ENCODE assay signal across 8 cellular contexts in the genomic region with DNA sequence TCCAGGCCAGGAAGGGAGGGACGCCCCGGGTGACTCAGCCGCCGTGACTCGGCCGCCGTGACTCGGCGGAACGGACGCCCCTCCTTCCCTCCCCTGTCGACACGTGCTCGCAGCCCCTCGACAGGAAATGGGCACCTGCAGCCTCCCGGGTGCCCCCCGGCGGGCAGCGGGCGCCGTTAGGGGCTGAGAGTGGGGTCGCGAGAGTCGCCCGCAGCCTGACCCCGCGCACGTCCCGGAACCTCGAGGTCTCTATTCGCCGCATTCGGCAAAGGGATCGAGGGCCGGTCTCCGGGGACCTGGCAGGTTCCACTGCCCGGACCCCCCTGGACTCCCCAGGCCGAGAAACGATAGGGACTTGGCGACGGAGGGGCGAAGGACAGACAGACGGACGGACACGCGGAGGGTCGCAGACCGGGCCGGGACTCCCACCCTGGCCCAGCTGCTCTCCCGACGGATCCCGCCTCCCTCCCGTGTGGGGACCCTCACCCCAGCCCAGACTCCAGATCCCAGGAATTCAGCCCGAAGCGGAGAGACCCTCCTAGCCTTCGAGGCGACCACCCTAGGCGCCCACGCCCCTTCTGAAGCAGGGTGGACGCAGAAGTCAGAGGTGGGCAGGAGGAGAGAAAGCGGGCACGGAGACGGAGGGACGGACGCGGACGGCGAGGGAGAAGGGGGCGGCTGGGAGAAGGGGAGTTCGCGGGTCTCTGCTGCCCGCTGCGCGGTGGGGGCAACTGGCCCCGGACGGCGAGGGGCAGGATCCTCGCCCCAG. TPM values are rescaled to one million over a fixed set of nuclear protein-coding genes. Genes with fewer than 3 reads are reported as not detected.
DNase-seq lines count a peak whose midpoint lies in the region; ATAC-seq, FAIRE-seq and TF ChIP-seq lines count a peak whose summit lies in the region.

No MANE protein-coding gene starts in this region.

- peak overlapping the region; percentile 78 for H2BK120ac ChIP-seq in H1 (replicated peaks; ENCODE audit: low read depth, low read length)

- peaks cover 0 to 1% of the 10 kb centered on the region in 2 donors for H3K27me3 Mint-ChIP-seq in CD4-positive, alpha-beta memory T cell

- no peaks in the 10 kb centered on the region for H3K36me3 ChIP-seq in CD4-positive, alpha-beta memory T cell (ENCODE audit: insufficient read depth, low read length)
- no peaks in the 10 kb centered on the region for H3K36me3 ChIP-seq in Karpas-422 (ENCODE audit: insufficient read depth, low read length)
- no peaks in the 10 kb centered on the region for H3K36me3 ChIP-seq in H1 (ENCODE audit: control insufficient read depth in 2 of 4, insufficient read depth in 4 of 4, low read length in 3 of 4)
- no peaks in the 10 kb centered on the region for H3K36me3 ChIP-seq in mucosa of stomach (ENCODE audit: control insufficient read depth, insufficient read depth, low read length)

- peak in 3 of 5 donors; percentile 27 to 70 (median 33) for DNase-seq in CD4-positive, alpha-beta memory T cell
- DNase-seq in Karpas-422 (peak; percentile 25), H1 (ENCODE audit: low read depth in 1 of 2, low spot score in 2 of 2) (peak in 1 of 2 experiments; percentile 77)
- DNase-seq in activated CD4-positive, alpha-beta T cell treated with anti-CD3 and anti-CD28 coated beads, Interleukin-2, amount 50 U/mL, for 4 hours: peak; percentile 60 to 73
- DNase-seq in stimulated activated naive CD8-positive, alpha-beta T cell treated with anti-CD3 and anti-CD28 coated beads, Interleukin-15, Interleukin-2, amounts not matched to agents 100 U/mL and 50 U/mL, for 24 hours: peak; percentile 85

- peak overlapping the region; percentile 46 for H3K27ac ChIP-seq in CD4-positive, alpha-beta memory T cell (ENCODE audit: low read depth, low read length)
- H3K27ac ChIP-seq in Karpas-422 (ENCODE audit: low read length) (no peak overlapping the region), H1 (ENCODE audit: low read depth, low read length) (no peak overlapping the region)

- no peak overlapping the region for H2AK5ac ChIP-seq in H1 (ENCODE audit: low read depth, low read length)

- peak overlapping the region in 4 of 7 donors; percentile 42 to 75 (median 68) for H3K27ac Mint-ChIP-seq in CD4-positive, alpha-beta memory T cell

- TF ChIP-seq RAD21 in H1 (IDR thresholded peaks at IDR 0.05 in 1 of 2, conservative IDR thresholded peaks at IDR 0.05 in 1 of 2; ENCODE audit: low read depth in 2 of 2, low read length in 2 of 2): no peak

- no peaks in the 10 kb centered on the region for H3K9me3 Mint-ChIP-seq in CD4-positive, alpha-beta memory T cell

- peak overlapping the region; percentile 17 to 51 for H3K4me3 ChIP-seq in CD4-positive, alpha-beta memory T cell (ENCODE audit: low read length in 2 of 2)
- peak overlapping the region; percentile 55; the same call in 1 of the 2 replicates for H3K4me3 ChIP-seq in Karpas-422 (ENCODE audit: low read length)
- peak overlapping the region; percentile 39 to 71 (median 52) for H3K4me3 ChIP-seq in H1 (ENCODE audit: extremely low read depth in 1 of 4, insufficient read depth in 2 of 4, low read depth in 3 of 4, low read length in 4 of 4)
- peak overlapping the region; percentile 31 for H3K4me3 ChIP-seq in mucosa of stomach (ENCODE audit: low read length)

- no peak for TF ChIP-seq CTCF in H1 (IDR thresholded peaks at IDR 0.05; ENCODE audit: control extremely low read depth in 1 of 3, insufficient read depth in 1 of 3, low read depth in 1 of 3, low read length in 3 of 3)

- no peak overlapping the region for H3K9ac ChIP-seq in Karpas-422 (ENCODE audit: low read length)
- peak overlapping the region in 3 of 4 experiments; percentile 20 to 38 (median 27); a peak in 4 of 7 replicates for H3K9ac ChIP-seq in H1 (replicated peaks in 1 of 4; ENCODE audit: extremely low read depth in 1 of 4, low read depth in 3 of 4, low read length in 3 of 4)
- H3K9ac ChIP-seq in mucosa of stomach (ENCODE audit: low read length): peak overlapping the region; percentile 62

- CTCF ChIA-PET in CD4-positive, alpha-beta memory T cell (lab: Charles Lee; ENCODE audit: partially characterized antibody): interaction anchor here (11.2 kb wide), 1 partner anchor 12 kb away, joined by 162 read pairs; a partner anchor contains a TSS
- CTCF ChIA-PET in H1 (lab: Charles Lee; ENCODE audit: partially characterized antibody): interaction anchor here (0.8 to 9.7 kb wide), 5 partner anchors 12 to 306 kb away, joined by 3 to 150 read pairs (median 3); a partner anchor contains a TSS

- no peak for TF ChIP-seq EP300 in H1 (IDR thresholded peaks at IDR 0.05; ENCODE audit: borderline replicate concordance in 1 of 2, low read depth in 2 of 2, low read length in 2 of 2)

- H3K27me3 ChIP-seq in CD4-positive, alpha-beta memory T cell (ENCODE audit: insufficient read depth, low read length): peaks cover 4% of the 10 kb centered on the region
- H3K27me3 ChIP-seq in Karpas-422 (ENCODE audit: low read length) (no peaks in the 10 kb centered on the region), H1 (replicated peaks in 1 of 4; ENCODE audit: control insufficient read depth in 3 of 4, extremely low read depth in 1 of 4, insufficient read depth in 3 of 4, low read length in 3 of 4) (peaks cover 15 to 41% (median 36%) of the 10 kb centered on the region in 4 experiments), mucosa of stomach (ENCODE audit: control insufficient read depth, insufficient read depth, low read length) (peaks cover 6% of the 10 kb centered on the region)

- H3K14ac ChIP-seq in H1 (ENCODE audit: insufficient read length): no peak overlapping the region

- no peaks in the 10 kb centered on the region; the same call in 1 of the 2 replicates for H3K79me1 ChIP-seq in H1 (ENCODE audit: low read depth, low read length)

- 0 out of 3 replicates have a peak, but pooled peaks of 1 of the 2 experiments have one; percentile 2 for TF ChIP-seq POLR2A in H1 (IDR thresholded peaks at IDR 0.05; ENCODE audit: control extremely low read depth in 1 of 2, low read depth in 2 of 2, low read length in 2 of 2)

- H3K4ac ChIP-seq in H1 (replicated peaks; ENCODE audit: insufficient read length, low read depth, low read length): no peak overlapping the region

- peak overlapping the region in 7 of 8 donors; percentile 5 to 75 (median 53) for H3K4me3 Mint-ChIP-seq in CD4-positive, alpha-beta memory T cell

- no peak overlapping the region for H4K5ac ChIP-seq in H1 (ENCODE audit: insufficient read length, low read depth, low read length)

- ATAC-seq in stimulated activated naive CD8-positive, alpha-beta T cell treated with anti-CD3 and anti-CD28 coated beads, Interleukin-15, Interleukin-2, amounts not matched to agents 100 U/mL and 50 U/mL, for 24 hours: peak; percentile 59
- ATAC-seq in GM18520 (IDR thresholded peaks at IDR 0.05; ENCODE audit: unreplicated experiment): no peak
- ATAC-seq in HG03520 (IDR thresholded peaks at IDR 0.05; ENCODE audit: unreplicated experiment): no peak

- FAIRE-seq in H1 (lab: Jason Lieb, UNC): no peak

- peak overlapping the region; percentile 4 for H4K91ac ChIP-seq in H1 (replicated peaks; ENCODE audit: insufficient read length, low read length)

- no peak overlapping the region for H3K56ac ChIP-seq in H1 (replicated peaks; ENCODE audit: insufficient read length, low read depth, low read length)

- H3K9me3 ChIP-seq in CD4-positive, alpha-beta memory T cell (ENCODE audit: control insufficient read depth in 1 of 2, low read length in 2 of 2): no peaks in the 10 kb centered on the region
- no peaks in the 10 kb centered on the region for H3K9me3 ChIP-seq in Karpas-422 (ENCODE audit: low read length)
- no peaks in the 10 kb centered on the region for H3K9me3 ChIP-seq in H1 (ENCODE audit: insufficient read depth in 2 of 2, low read depth in 1 of 2, low read length in 1 of 2)
- H3K9me3 ChIP-seq in mucosa of stomach (ENCODE audit: control insufficient read depth, low read length): no peaks in the 10 kb centered on the region

- H4K8ac ChIP-seq in H1 (ENCODE audit: extremely low read depth, insufficient read depth, low read length): peak overlapping the region; percentile 91

- H2BK12ac ChIP-seq in H1 (ENCODE audit: low read depth, low read length): peak overlapping the region; percentile 40

- no peak overlapping the region for H2BK15ac ChIP-seq in H1 (ENCODE audit: low read length)

- peak overlapping the region; percentile 87 for H3K18ac ChIP-seq in H1 (ENCODE audit: extremely low read depth, low read length)

- POLR2A ChIA-PET in CD4-positive, alpha-beta memory T cell (lab: Charles Lee; ENCODE audit: partially characterized antibody): interaction anchor here (0.6 to 3.4 kb wide), 13 partner anchors 10 to 1121 kb away, joined by 3 to 97 read pairs (median 7); a partner anchor contains a TSS
- POLR2A ChIA-PET in H1 (lab: Charles Lee; ENCODE audit: partially characterized antibody): interaction anchor here (1.1 to 3.7 kb wide), 6 partner anchors 9 to 188 kb away, joined by 3 to 18 read pairs (median 4); a partner anchor contains a TSS

- H3K4me1 Mint-ChIP-seq in CD4-positive, alpha-beta memory T cell: peaks cover 5 to 31% (median 7%) of the 10 kb centered on the region in 4 donors

- 3% methylated on average over 50 of the region's 78 CpGs; no CpG with 5 or more reads in 1 of the 2 experiments for WGBS in H1 (ENCODE audit: extremely low coverage in 1 of 2, insufficient coverage in 1 of 2, insufficient read length in 1 of 2, insufficient replicate concordance in 2 of 2, low coverage in 1 of 2, low lambda C conversion rate in 2 of 2, missing lambda C conversion rate in 1 of 2), 2 experiments

- intact Hi-C loops in CD4-positive, alpha-beta memory T cell (cut with micrococcal nuclease): loop anchor here (1.0 kb wide), 3 partner anchors 9 to 62 kb away; a partner anchor contains a TSS

- no peak overlapping the region for H3K23ac ChIP-seq in H1 (ENCODE audit: insufficient read length)

- no peaks in the 10 kb centered on the region for H3K9me2 ChIP-seq in Karpas-422 (replicated peaks; ENCODE audit: insufficient read depth, low read length)

- H2BK5ac ChIP-seq in H1 (ENCODE audit: low read depth, low read length): peak overlapping the region; percentile 16; the same call in 1 of the 2 replicates

- no peaks in the 10 kb centered on the region for H3K36me3 Mint-ChIP-seq in CD4-positive, alpha-beta memory T cell

- peaks cover 9% of the 10 kb centered on the region; the same call in 1 of the 2 replicates for H3K23me2 ChIP-seq in H1 (ENCODE audit: low read depth, low read length)

- H3K79me2 ChIP-seq in Karpas-422 (ENCODE audit: low read length): no peaks in the 10 kb centered on the region
- no peaks in the 10 kb centered on the region for H3K79me2 ChIP-seq in H1 (ENCODE audit: control insufficient read depth in 1 of 2, insufficient read depth in 2 of 2, low read length in 2 of 2)

- H2AFZ ChIP-seq in Karpas-422 (ENCODE audit: low read length) (no peak overlapping the region), H1 (ENCODE audit: low read length) (no peak overlapping the region)

- H3K4me2 ChIP-seq in Karpas-422 (ENCODE audit: low read depth, low read length, poor library complexity, severe bottlenecking) (peak overlapping the region; percentile 69), H1 (ENCODE audit: insufficient read depth in 1 of 2, low read depth in 2 of 2, low read length in 2 of 2) (peak overlapping the region; percentile 78 to 89)

- H2BK20ac ChIP-seq in H1 (ENCODE audit: low read length): no peak overlapping the region

- no peaks in the 10 kb centered on the region for H4K20me1 ChIP-seq in Karpas-422 (ENCODE audit: insufficient read depth, low read depth, low read length)
- H4K20me1 ChIP-seq in H1 (replicated peaks in 1 of 2; ENCODE audit: control insufficient read depth in 1 of 2, insufficient read depth in 2 of 2, low read length in 2 of 2): peaks cover 0 to 4% of the 10 kb centered on the region in 2 experiments

- peaks cover 22% of the 10 kb centered on the region for H3K4me1 ChIP-seq in CD4-positive, alpha-beta memory T cell (ENCODE audit: insufficient read depth, low read length)
- H3K4me1 ChIP-seq in Karpas-422 (ENCODE audit: low read length) (peaks cover 11% of the 10 kb centered on the region), H1 (replicated peaks in 1 of 4; ENCODE audit: control insufficient read depth in 3 of 4, insufficient read depth in 4 of 4, low read length in 3 of 4) (peaks cover 3 to 11% (median 8%) of the 10 kb centered on the region in 4 experiments; a peak in 6 of 7 replicates), mucosa of stomach (ENCODE audit: control insufficient read depth, insufficient read depth, low read length) (peaks cover 21% of the 10 kb centered on the region)

RNA-seq across cellular contexts. Expression of a gene that starts 0.6 kb away (rescaled TPM):
- total RNA-seq in CD4-positive, alpha-beta memory T cell: under 1 TPM; 0.39 to 0.79 TPM
- polyA plus RNA-seq in CD4-positive, alpha-beta memory T cell: under 1 TPM in 1 of 2 donors, not detected in 1; 0.81 TPM
- total RNA-seq in Karpas-422 (2014; rRNA removed; shearing (Covaris generic); ENCODE audit: low replicate concordance): not detected in 2 replicates
- total RNA-seq in H1 (2021; fragmentation: NEBNext Ultra II Directional; extraction: Animal tissue kit (Norgen Biotek cat#: 25700)): 6.3 and 7.5 TPM in 2 replicates
- polyA plus RNA-seq in H1 (2011; rRNA removed): 7.2 and 11.6 TPM in 2 replicates
- 2.7 TPM for polyA plus RNA-seq in H1 (2011; cell fraction: cytosol; rRNA removed)
- 5.9 TPM for polyA plus RNA-seq in H1 (2011; cell fraction: nucleus; rRNA removed)
- polyA plus RNA-seq in H1 (2012, experiment 1 of 2): 11.9 to 15.6 TPM (median 13.5 TPM) in 4 replicates
- 15.1 TPM for polyA plus RNA-seq in H1 (2012, experiment 2 of 2)
- 9.5 TPM for polyA plus RNA-seq in H1 (2013, experiment 1 of 2)
- polyA plus RNA-seq in H1 (2013, experiment 2 of 2): 9.6 TPM
- polyA minus RNA-seq in H1 (2011; rRNA and poly(A)+ RNA removed): 2.1 and 3.9 TPM in 2 replicates
- polyA minus RNA-seq in H1 (2011; cell fraction: cytosol; rRNA and poly(A)+ RNA removed): 5.4 TPM
- 7.3 TPM for polyA minus RNA-seq in H1 (2011; cell fraction: nucleus; rRNA and poly(A)+ RNA removed)

RNA-seq across cellular contexts. Expression of a gene that starts 9.1 kb away (rescaled TPM):
- total RNA-seq in CD4-positive, alpha-beta memory T cell: 10 to 100 TPM; 22.9 to 24.9 TPM
- polyA plus RNA-seq in CD4-positive, alpha-beta memory T cell: 10 to 100 TPM; 60.0 to 68.3 TPM
- total RNA-seq in Karpas-422 (2014; rRNA removed; shearing (Covaris generic); ENCODE audit: low replicate concordance): 21.3 and 56.7 TPM in 2 replicates
- 30.8 and 33.3 TPM in 2 replicates for total RNA-seq in H1 (2021; fragmentation: NEBNext Ultra II Directional; extraction: Animal tissue kit (Norgen Biotek cat#: 25700))
- 19.8 and 40.6 TPM in 2 replicates for polyA plus RNA-seq in H1 (2011; rRNA removed)
- polyA plus RNA-seq in H1 (2011; cell fraction: cytosol; rRNA removed): 33.5 TPM
- 25.8 TPM for polyA plus RNA-seq in H1 (2011; cell fraction: nucleus; rRNA removed)
- polyA plus RNA-seq in H1 (2012, experiment 1 of 2): 14.8 to 26.4 TPM (median 24.8 TPM) in 4 replicates
- 19.6 TPM for polyA plus RNA-seq in H1 (2012, experiment 2 of 2)
- 16.6 TPM for polyA plus RNA-seq in H1 (2013, experiment 1 of 2)
- polyA plus RNA-seq in H1 (2013, experiment 2 of 2): 16.3 TPM
- polyA minus RNA-seq in H1 (2011; rRNA and poly(A)+ RNA removed): 0.29 and 0.76 TPM in 2 replicates
- 19.7 TPM for polyA minus RNA-seq in H1 (2011; cell fraction: cytosol; rRNA and poly(A)+ RNA removed)
- 14.3 TPM for polyA minus RNA-seq in H1 (2011; cell fraction: nucleus; rRNA and poly(A)+ RNA removed)

RNA-seq across cellular contexts. Expression of a gene that starts 11.3 kb away (rescaled TPM):
- total RNA-seq in CD4-positive, alpha-beta memory T cell: 10 to 100 TPM; 39.9 to 42.1 TPM
- polyA plus RNA-seq in CD4-positive, alpha-beta memory T cell: 10 to 100 TPM; 79.3 to 99.0 TPM
- 207 and 248 TPM in 2 replicates for total RNA-seq in Karpas-422 (2014; rRNA removed; shearing (Covaris generic); ENCODE audit: low replicate concordance)
- total RNA-seq in H1 (2021; fragmentation: NEBNext Ultra II Directional; extraction: Animal tissue kit (Norgen Biotek cat#: 25700)): 74.3 and 79.9 TPM in 2 replicates
- polyA plus RNA-seq in H1 (2011; rRNA removed): 173 and 184 TPM in 2 replicates
- 127 TPM for polyA plus RNA-seq in H1 (2011; cell fraction: cytosol; rRNA removed)
- polyA plus RNA-seq in H1 (2011; cell fraction: nucleus; rRNA removed): 233 TPM
- 82.7 to 114 TPM (median 111 TPM) in 4 replicates for polyA plus RNA-seq in H1 (2012, experiment 1 of 2)
- 151 TPM for polyA plus RNA-seq in H1 (2012, experiment 2 of 2)
- 79.7 TPM for polyA plus RNA-seq in H1 (2013, experiment 1 of 2)
- polyA plus RNA-seq in H1 (2013, experiment 2 of 2): 83.5 TPM
- 87.2 and 105 TPM in 2 replicates for polyA minus RNA-seq in H1 (2011; rRNA and poly(A)+ RNA removed)
- polyA minus RNA-seq in H1 (2011; cell fraction: cytosol; rRNA and poly(A)+ RNA removed): 89.1 TPM
- 101 TPM for polyA minus RNA-seq in H1 (2011; cell fraction: nucleus; rRNA and poly(A)+ RNA removed)

RNA-seq across cellular contexts. Expression of a gene that starts 19.3 kb away (rescaled TPM):
- 10 to 100 TPM; 57.1 to 59.5 TPM for total RNA-seq in CD4-positive, alpha-beta memory T cell
- polyA plus RNA-seq in CD4-positive, alpha-beta memory T cell: 10 to 100 TPM; 48.0 to 81.6 TPM
- 7.3 and 11.0 TPM in 2 replicates for total RNA-seq in Karpas-422 (2014; rRNA removed; shearing (Covaris generic); ENCODE audit: low replicate concordance)
- 24.0 and 24.1 TPM in 2 replicates for total RNA-seq in H1 (2021; fragmentation: NEBNext Ultra II Directional; extraction: Animal tissue kit (Norgen Biotek cat#: 25700))
- 51.2 and 68.5 TPM in 2 replicates for polyA plus RNA-seq in H1 (2011; rRNA removed)
- polyA plus RNA-seq in H1 (2011; cell fraction: cytosol; rRNA removed): 36.5 TPM
- 43.6 TPM for polyA plus RNA-seq in H1 (2011; cell fraction: nucleus; rRNA removed)
- polyA plus RNA-seq in H1 (2012, experiment 1 of 2): 16.5 to 29.7 TPM (median 28.5 TPM) in 4 replicates
- 29.4 TPM for polyA plus RNA-seq in H1 (2012, experiment 2 of 2)
- 19.3 TPM for polyA plus RNA-seq in H1 (2013, experiment 1 of 2)
- 17.8 TPM for polyA plus RNA-seq in H1 (2013, experiment 2 of 2)
- 16.8 and 23.2 TPM in 2 replicates for polyA minus RNA-seq in H1 (2011; rRNA and poly(A)+ RNA removed)
- polyA minus RNA-seq in H1 (2011; cell fraction: cytosol; rRNA and poly(A)+ RNA removed): 22.9 TPM
- 24.1 TPM for polyA minus RNA-seq in H1 (2011; cell fraction: nucleus; rRNA and poly(A)+ RNA removed)

RNA-seq across cellular contexts. Expression of a gene that starts 19.7 kb away (rescaled TPM):
- total RNA-seq in CD4-positive, alpha-beta memory T cell: 10 to 100 TPM; 78.2 to 78.7 TPM
- 100 to 1,000 TPM in 1 of 2 donors, 10 to 100 TPM in 1; 90.4 to 102 TPM for polyA plus RNA-seq in CD4-positive, alpha-beta memory T cell
- total RNA-seq in Karpas-422 (2014; rRNA removed; shearing (Covaris generic); ENCODE audit: low replicate concordance): 66.2 and 111 TPM in 2 replicates
- 98.7 and 108 TPM in 2 replicates for total RNA-seq in H1 (2021; fragmentation: NEBNext Ultra II Directional; extraction: Animal tissue kit (Norgen Biotek cat#: 25700))
- polyA plus RNA-seq in H1 (2011; rRNA removed): 62.5 and 81.2 TPM in 2 replicates
- 118 TPM for polyA plus RNA-seq in H1 (2011; cell fraction: cytosol; rRNA removed)
- 62.9 TPM for polyA plus RNA-seq in H1 (2011; cell fraction: nucleus; rRNA removed)
- 119 to 179 TPM (median 153 TPM) in 4 replicates for polyA plus RNA-seq in H1 (2012, experiment 1 of 2)
- polyA plus RNA-seq in H1 (2012, experiment 2 of 2): 115 TPM
- polyA plus RNA-seq in H1 (2013, experiment 1 of 2): 145 TPM
- polyA plus RNA-seq in H1 (2013, experiment 2 of 2): 138 TPM
- polyA minus RNA-seq in H1 (2011; rRNA and poly(A)+ RNA removed): 4.0 and 6.8 TPM in 2 replicates
- polyA minus RNA-seq in H1 (2011; cell fraction: cytosol; rRNA and poly(A)+ RNA removed): 38.0 TPM
- 12.8 TPM for polyA minus RNA-seq in H1 (2011; cell fraction: nucleus; rRNA and poly(A)+ RNA removed)
